In genomic region chr20:3795511-3796468, GRCh38 we compare ENCODE assay signal across 1 cellular context.
TF ChIP-seq lines count a peak whose summit lies in the region.

Gene CDC25B (plus strand): TSS chr20:3796310. CDS start chr20:3796532, 222 bp downstream.

TF ChIP-seq in HepG2, 621 proteins besides CTCF, POLR2A, EP300 and RAD21 (continued from another document and continues in another):
- peak; percentile 48; the same call in 1 of the 2 replicates for TF ChIP-seq ZHX2 (IDR thresholded peaks at IDR 0.05; ENCODE audit: low read depth)
- no peak for TF ChIP-seq ZHX2 (CRISPR knock-in tag; IDR thresholded peaks at IDR 0.05; ENCODE audit: borderline replicate concordance)
- no peak for TF ChIP-seq TRIM24 (CRISPR knock-in tag; IDR thresholded peaks at IDR 0.05)
- TF ChIP-seq ZNF34 (CRISPR knock-in tag; IDR thresholded peaks at IDR 0.05; ENCODE audit: borderline replicate concordance): peak; percentile 76; the same call in 1 of the 2 replicates
- TF ChIP-seq IRF1 (CRISPR knock-in tag; IDR thresholded peaks at IDR 0.05; ENCODE audit: low read depth): no peak
- no peak for TF ChIP-seq CERS6 (CRISPR knock-in tag; IDR thresholded peaks at IDR 0.05)
- TF ChIP-seq ZNF512 (CRISPR knock-in tag; IDR thresholded peaks at IDR 0.05): no peak
- TF ChIP-seq PAWR (CRISPR knock-in tag; IDR thresholded peaks at IDR 0.05; ENCODE audit: borderline replicate concordance): 0 out of 2 replicates have a peak, but pooled peaks have one; percentile 28
- TF ChIP-seq ZKSCAN8 (CRISPR knock-in tag; IDR thresholded peaks at IDR 0.05; ENCODE audit: borderline replicate concordance): peak; percentile 62; the same call in 1 of the 2 replicates
- 0 out of 2 replicates have a peak, but pooled peaks have one; percentile 20 for TF ChIP-seq ZSCAN12 (CRISPR knock-in tag; IDR thresholded peaks at IDR 0.05)
- no peak for TF ChIP-seq NKX3-1 (CRISPR knock-in tag; IDR thresholded peaks at IDR 0.05)
- no peak for TF ChIP-seq ZNF879 (CRISPR knock-in tag; IDR thresholded peaks at IDR 0.05)
- TF ChIP-seq SP4 (CRISPR knock-in tag; IDR thresholded peaks at IDR 0.05): peak; percentile 75
- no peak for TF ChIP-seq DNMT1 (CRISPR knock-in tag; IDR thresholded peaks at IDR 0.05)
- no peak for TF ChIP-seq SMC3 (IDR thresholded peaks at IDR 0.05; ENCODE audit: low read length)
- no peak for TF ChIP-seq HOXA7 (CRISPR knock-in tag; IDR thresholded peaks at IDR 0.05)
- TF ChIP-seq ZNF335 (CRISPR knock-in tag; IDR thresholded peaks at IDR 0.05): no peak
- peak; percentile 84 for TF ChIP-seq ETV5 (CRISPR knock-in tag; IDR thresholded peaks at IDR 0.05; ENCODE audit: borderline replicate concordance)
- TF ChIP-seq JUNB (CRISPR knock-in tag; IDR thresholded peaks at IDR 0.05; ENCODE audit: borderline replicate concordance): no peak
- TF ChIP-seq GATA4 (IDR thresholded peaks at IDR 0.05; ENCODE audit: borderline replicate concordance, low read depth): no peak
- peak; percentile 88 for TF ChIP-seq ZNF441 (CRISPR knock-in tag; IDR thresholded peaks at IDR 0.05; ENCODE audit: borderline replicate concordance)
- TF ChIP-seq MIXL1 (CRISPR knock-in tag; IDR thresholded peaks at IDR 0.05): no peak
- TF ChIP-seq KDM5B (CRISPR knock-in tag; IDR thresholded peaks at IDR 0.05; ENCODE audit: borderline replicate concordance): peak; percentile 65
- TF ChIP-seq ZNF557 (CRISPR knock-in tag; IDR thresholded peaks at IDR 0.05): no peak
- no peak for TF ChIP-seq SMAD3 (CRISPR knock-in tag; IDR thresholded peaks at IDR 0.05)
- TF ChIP-seq ZSCAN20 (CRISPR knock-in tag; IDR thresholded peaks at IDR 0.05; ENCODE audit: borderline replicate concordance): 0 out of 2 replicates have a peak, but pooled peaks have one; percentile 30
- peak; percentile 90 for TF ChIP-seq RXRA (CRISPR knock-in tag; IDR thresholded peaks at IDR 0.05)
- no peak for TF ChIP-seq CSRNP2 (CRISPR knock-in tag; conservative IDR thresholded peaks at IDR 0.05; ENCODE audit: low read depth)
- TF ChIP-seq TAF1 (CRISPR knock-in tag; IDR thresholded peaks at IDR 0.05): peak; percentile 37; the same call in 1 of the 2 replicates
- TF ChIP-seq, protein P1, sequence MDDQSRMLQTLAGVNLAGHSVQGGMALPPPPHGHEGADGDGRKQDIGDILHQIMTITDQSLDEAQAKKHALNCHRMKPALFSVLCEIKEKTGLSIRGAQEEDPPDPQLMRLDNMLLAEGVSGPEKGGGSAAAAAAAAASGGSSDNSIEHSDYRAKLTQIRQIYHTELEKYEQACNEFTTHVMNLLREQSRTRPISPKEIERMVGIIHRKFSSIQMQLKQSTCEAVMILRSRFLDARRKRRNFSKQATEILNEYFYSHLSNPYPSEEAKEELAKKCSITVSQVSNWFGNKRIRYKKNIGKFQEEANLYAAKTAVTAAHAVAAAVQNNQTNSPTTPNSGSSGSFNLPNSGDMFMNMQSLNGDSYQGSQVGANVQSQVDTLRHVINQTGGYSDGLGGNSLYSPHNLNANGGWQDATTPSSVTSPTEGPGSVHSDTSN (CRISPR knock-in tag; IDR thresholded peaks at IDR 0.05; ENCODE audit: borderline replicate concordance): no peak
- peak; percentile 71 for TF ChIP-seq ZNF761 (CRISPR knock-in tag; conservative IDR thresholded peaks at IDR 0.05)
- TF ChIP-seq BHLHE40 (IDR thresholded peaks at IDR 0.05; ENCODE audit: low read length): no peak
- TF ChIP-seq KLF16 (CRISPR knock-in tag; IDR thresholded peaks at IDR 0.05): peak in 1 of 2 experiments; percentile 54; a peak in 1 of 4 replicates
- TF ChIP-seq NFRKB (IDR thresholded peaks at IDR 0.05): no peak
- TF ChIP-seq HMG20A (CRISPR knock-in tag; IDR thresholded peaks at IDR 0.05; ENCODE audit: borderline replicate concordance): no peak
- TF ChIP-seq SRSF1 (optimal IDR thresholded peaks at IDR 0.05; ENCODE audit: low read depth, low read length): peak; percentile 71
- peak; percentile 12; the same call in 1 of the 2 replicates for TF ChIP-seq REPIN1 (CRISPR knock-in tag; IDR thresholded peaks at IDR 0.05; ENCODE audit: borderline replicate concordance, low read depth)
- peak; percentile 77; the same call in 1 of the 2 replicates for TF ChIP-seq ZNF576 (CRISPR knock-in tag; IDR thresholded peaks at IDR 0.05)
- TF ChIP-seq, protein P2, sequence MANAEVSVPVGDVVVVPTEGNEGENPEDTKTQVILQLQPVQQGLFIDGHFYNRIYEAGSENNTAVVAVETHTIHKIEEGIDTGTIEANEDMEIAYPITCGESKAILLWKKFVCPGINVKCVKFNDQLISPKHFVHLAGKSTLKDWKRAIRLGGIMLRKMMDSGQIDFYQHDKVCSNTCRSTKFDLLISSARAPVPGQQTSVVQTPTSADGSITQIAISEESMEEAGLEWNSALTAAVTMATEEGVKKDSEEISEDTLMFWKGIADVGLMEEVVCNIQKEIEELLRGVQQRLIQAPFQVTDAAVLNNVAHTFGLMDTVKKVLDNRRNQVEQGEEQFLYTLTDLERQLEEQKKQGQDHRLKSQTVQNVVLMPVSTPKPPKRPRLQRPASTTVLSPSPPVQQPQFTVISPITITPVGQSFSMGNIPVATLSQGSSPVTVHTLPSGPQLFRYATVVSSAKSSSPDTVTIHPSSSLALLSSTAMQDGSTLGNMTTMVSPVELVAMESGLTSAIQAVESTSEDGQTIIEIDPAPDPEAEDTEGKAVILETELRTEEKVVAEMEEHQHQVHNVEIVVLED (CRISPR knock-in tag; IDR thresholded peaks at IDR 0.05; ENCODE audit: borderline replicate concordance): no peak
- peak; percentile 72; the same call in 1 of the 2 replicates for TF ChIP-seq TARDBP (CRISPR knock-in tag; IDR thresholded peaks at IDR 0.05)
- TF ChIP-seq HMG20B (CRISPR knock-in tag; conservative IDR thresholded peaks at IDR 0.05): 0 out of 2 replicates have a peak, but pooled peaks have one; percentile 37
- 0 out of 2 replicates have a peak, but pooled peaks have one; percentile 38 for TF ChIP-seq ZNF839 (CRISPR knock-in tag; IDR thresholded peaks at IDR 0.05; ENCODE audit: borderline replicate concordance)
- TF ChIP-seq, protein P3, sequence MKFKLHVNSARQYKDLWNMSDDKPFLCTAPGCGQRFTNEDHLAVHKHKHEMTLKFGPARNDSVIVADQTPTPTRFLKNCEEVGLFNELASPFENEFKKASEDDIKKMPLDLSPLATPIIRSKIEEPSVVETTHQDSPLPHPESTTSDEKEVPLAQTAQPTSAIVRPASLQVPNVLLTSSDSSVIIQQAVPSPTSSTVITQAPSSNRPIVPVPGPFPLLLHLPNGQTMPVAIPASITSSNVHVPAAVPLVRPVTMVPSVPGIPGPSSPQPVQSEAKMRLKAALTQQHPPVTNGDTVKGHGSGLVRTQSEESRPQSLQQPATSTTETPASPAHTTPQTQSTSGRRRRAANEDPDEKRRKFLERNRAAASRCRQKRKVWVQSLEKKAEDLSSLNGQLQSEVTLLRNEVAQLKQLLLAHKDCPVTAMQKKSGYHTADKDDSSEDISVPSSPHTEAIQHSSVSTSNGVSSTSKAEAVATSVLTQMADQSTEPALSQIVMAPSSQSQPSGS (CRISPR knock-in tag; IDR thresholded peaks at IDR 0.05): peak; percentile 71; the same call in 1 of the 2 replicates
- no peak for TF ChIP-seq XBP1 (CRISPR knock-in tag; IDR thresholded peaks at IDR 0.05)
- TF ChIP-seq PAF1 (CRISPR knock-in tag; IDR thresholded peaks at IDR 0.05): no peak
- TF ChIP-seq, protein P4, sequence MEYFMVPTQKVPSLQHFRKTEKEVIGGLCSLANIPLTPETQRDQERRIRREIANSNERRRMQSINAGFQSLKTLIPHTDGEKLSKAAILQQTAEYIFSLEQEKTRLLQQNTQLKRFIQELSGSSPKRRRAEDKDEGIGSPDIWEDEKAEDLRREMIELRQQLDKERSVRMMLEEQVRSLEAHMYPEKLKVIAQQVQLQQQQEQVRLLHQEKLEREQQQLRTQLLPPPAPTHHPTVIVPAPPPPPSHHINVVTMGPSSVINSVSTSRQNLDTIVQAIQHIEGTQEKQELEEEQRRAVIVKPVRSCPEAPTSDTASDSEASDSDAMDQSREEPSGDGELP (IDR thresholded peaks at IDR 0.05; ENCODE audit: borderline replicate concordance, low read depth): peak; percentile 98
